ENCODE assay signal across 18 cellular contexts in genomic region chr5:66518052-66518451, GRCh38.
"Had no signal": no experiment of that assay in that cellular context is flagged by ENCODE, and none has a peak within 500 bp of the region (broad histone marks: within the 10 kb centered on the region; RNA-seq: fewer than 3 reads in every experiment).

No MANE protein-coding gene starts in this region.

- H3K27ac ChIP-seq: KMS-11 had no signal

- H3K27ac Mint-ChIP-seq: activated CD4-positive, alpha-beta memory T cell treated with anti-CD3 and anti-CD28 coated beads, Interleukin-2, amount 10 ng/mL, durations not matched to agents 7 days and 5 days; activated CD4-positive, alpha-beta T cell treated with anti-CD3 and anti-CD28 coated beads for 36 hours; activated naive CD4-positive, alpha-beta T cell treated with anti-CD3 and anti-CD28 coated beads for 36 hours; activated naive CD8-positive, alpha-beta T cell; activated T-helper 17 cell treated with anti-CD3 and anti-CD28 coated beads, Interleukin-2, amount 50 U/mL, for 72 hours; T-helper 17 cell had no signal

- ATAC-seq: activated CD4-positive, alpha-beta T cell treated with anti-CD3 and anti-CD28 coated beads for 36 hours; activated T-helper 17 cell treated with anti-CD3 and anti-CD28 coated beads, Interleukin-2, amount 50 U/mL, for 72 hours; T-helper 17 cell had no signal

- H3K27me3 Mint-ChIP-seq: T-helper 17 cell had no signal

- H3K4me2 ChIP-seq: KMS-11 had no signal

- H3K4me1 Mint-ChIP-seq: activated CD4-positive, alpha-beta memory T cell treated with anti-CD3 and anti-CD28 coated beads, Interleukin-2, amount 10 ng/mL, durations not matched to agents 7 days and 5 days; activated T-helper 17 cell treated with anti-CD3 and anti-CD28 coated beads, Interleukin-2, amount 50 U/mL, for 72 hours; T-helper 17 cell had no signal

- DNase-seq: activated CD4-positive, alpha-beta memory T cell treated with anti-CD3 and anti-CD28 coated beads, Interleukin-2, amount 10 ng/mL, durations not matched to agents 7 days and 5 days; activated CD4-positive, alpha-beta T cell treated with anti-CD3 and anti-CD28 coated beads for 36 hours; activated CD4-positive, alpha-beta T cell treated with anti-CD3 and anti-CD28 coated beads, Interleukin-2, amount 50 U/mL, for 1 hour; activated gamma-delta T cell; activated naive CD4-positive, alpha-beta T cell treated with anti-CD3 and anti-CD28 coated beads for 36 hours; activated T-cell treated with anti-CD3 and anti-CD28 coated beads for 4 hours; activated T-cell treated with anti-CD3 and anti-CD28 coated beads, Interleukin-2, amount 50 U/mL, for 48 hours; amygdala; NCI-H1092; NCI-H1417; NCI-H1930; NCI-H446; SHP77 treated with DMSO at 0.1 percent for 48 hours; T-helper 17 cell; T1000 had no signal

- H3K4me3 Mint-ChIP-seq: activated CD4-positive, alpha-beta memory T cell treated with anti-CD3 and anti-CD28 coated beads, Interleukin-2, amount 10 ng/mL, durations not matched to agents 7 days and 5 days; activated CD4-positive, alpha-beta T cell treated with anti-CD3 and anti-CD28 coated beads for 36 hours; activated naive CD4-positive, alpha-beta T cell treated with anti-CD3 and anti-CD28 coated beads for 36 hours; activated naive CD8-positive, alpha-beta T cell; activated T-helper 17 cell treated with anti-CD3 and anti-CD28 coated beads, Interleukin-2, amount 50 U/mL, for 72 hours; T-helper 17 cell had no signal

- H3K9ac ChIP-seq: KMS-11 had no signal
